ENCODE assay signal across 15 cellular contexts in the genomic region with DNA sequence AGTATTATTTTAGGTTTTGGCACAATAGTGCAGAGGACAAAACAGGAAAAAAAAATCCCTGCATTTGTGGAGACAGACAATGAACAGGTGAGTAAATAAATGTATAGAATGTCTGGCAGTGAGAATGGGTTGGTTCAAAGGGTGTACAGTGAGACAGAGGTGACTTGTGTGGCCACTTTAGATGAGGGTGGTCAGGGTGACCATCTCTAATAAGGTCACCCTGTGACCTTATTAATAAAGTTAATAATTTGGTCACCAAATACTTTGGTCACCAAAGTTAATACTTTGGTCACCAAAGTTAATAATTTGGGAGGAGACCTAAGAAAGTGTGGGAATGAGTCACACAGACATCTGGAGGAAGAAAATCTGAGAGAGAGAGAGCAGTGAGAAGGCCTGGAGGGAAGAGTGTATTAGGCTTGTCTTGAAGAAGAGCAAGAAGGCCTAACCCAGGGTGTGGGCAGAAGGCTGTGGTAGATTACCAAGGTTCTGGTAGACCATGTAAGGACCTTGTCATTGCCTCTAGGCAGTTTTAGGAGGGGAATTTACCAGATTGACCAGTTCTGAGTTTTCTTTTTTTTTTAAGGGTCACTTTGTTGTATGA.
DNase-seq lines count a peak whose midpoint lies in the region; ATAC-seq, FAIRE-seq and TF ChIP-seq lines count a peak whose summit lies in the region.
"Had no signal": no experiment of that assay in that cellular context is flagged by ENCODE, and none has a peak within 500 bp of the region (broad histone marks: within the 10 kb centered on the region; RNA-seq: fewer than 3 reads in every experiment).

No MANE protein-coding gene starts in this region.

- H3K4me1 Mint-ChIP-seq in activated naive CD8-positive, alpha-beta T cell treated with anti-CD3 and anti-CD28 coated beads for 36 hours = peaks cover 38% of the 10 kb centered on the region
- H3K4me1 Mint-ChIP-seq in progenitor cell of endocrine pancreas (ENCODE audit: low read depth) = peaks cover 5% of the 10 kb centered on the region

- ATAC-seq in GM18858 (IDR thresholded peaks at IDR 0.05; ENCODE audit: unreplicated experiment) (peak; percentile 56), GM21423 (IDR thresholded peaks at IDR 0.05; ENCODE audit: unreplicated experiment) (peak; percentile 89), HG03060 (IDR thresholded peaks at IDR 0.05; ENCODE audit: low read depth, unreplicated experiment) (peak; percentile 79)
- ATAC-seq: gastroesophageal sphincter had no signal

- TF ChIP-seq CTCF in progenitor cell of endocrine pancreas (IDR thresholded peaks at IDR 0.05; ENCODE audit: unreplicated experiment) = no peak

- peaks cover 9% of the 10 kb centered on the region for H3K9me3 Mint-ChIP-seq in activated naive CD8-positive, alpha-beta T cell treated with anti-CD3 and anti-CD28 coated beads for 36 hours
- no peaks in the 10 kb centered on the region for H3K9me3 Mint-ChIP-seq in progenitor cell of endocrine pancreas (ENCODE audit: low read depth)

- no peak for FAIRE-seq in HTR-8/SVneo (lab: Jason Lieb, UNC)

- DNase-seq in activated naive CD8-positive, alpha-beta T cell treated with anti-CD3 and anti-CD28 coated beads for 36 hours = no peak
- DNase-seq in DMS153 (lab: John Stamatoyannopoulos, UW) (no peak), NCI-H1930 (lab: John Stamatoyannopoulos, UW) (no peak), progenitor cell of endocrine pancreas (ENCODE audit: low spot score, unreplicated experiment) (no peak), HTR-8/SVneo (ENCODE audit: insufficient read length, low spot score) (no peak)
- DNase-seq: activated CD4-positive, alpha-beta T cell treated with anti-CD3 and anti-CD28 coated beads for 4 hours; activated naive CD4-positive, alpha-beta T cell treated with Interleukin-2 at 50 U/mL for 16 hours; cortex of kidney; NCI-H526 treated with DMSO at 0.1 percent for 48 hours; nucleus accumbens; stomach had no signal

- no peak overlapping the region for H3K4me3 Mint-ChIP-seq in activated naive CD8-positive, alpha-beta T cell treated with anti-CD3 and anti-CD28 coated beads for 36 hours
- H3K4me3 Mint-ChIP-seq in progenitor cell of endocrine pancreas (ENCODE audit: low read depth) = no peak overlapping the region

- no peaks in the 10 kb centered on the region for H3K36me3 Mint-ChIP-seq in activated naive CD8-positive, alpha-beta T cell treated with anti-CD3 and anti-CD28 coated beads for 36 hours
- no peaks in the 10 kb centered on the region for H3K36me3 Mint-ChIP-seq in progenitor cell of endocrine pancreas (ENCODE audit: insufficient read depth)

- H3K27ac Mint-ChIP-seq in activated naive CD8-positive, alpha-beta T cell treated with anti-CD3 and anti-CD28 coated beads for 36 hours = peak overlapping the region; percentile 11
- no peak overlapping the region for H3K27ac Mint-ChIP-seq in progenitor cell of endocrine pancreas

- H3K27me3 Mint-ChIP-seq in activated naive CD8-positive, alpha-beta T cell treated with anti-CD3 and anti-CD28 coated beads for 36 hours = peaks cover 4% of the 10 kb centered on the region
- no peaks in the 10 kb centered on the region for H3K27me3 Mint-ChIP-seq in progenitor cell of endocrine pancreas
